In genomic region chr21:44778499-44778911, GRCh38 we compare ENCODE assay signal across 1 cellular context.
TF ChIP-seq lines count a peak whose summit lies in the region.

No MANE protein-coding gene starts in this region.

TF ChIP-seq in HepG2, 621 proteins besides CTCF, POLR2A, EP300 and RAD21 (continued from another document):
- TF ChIP-seq PBX2 (CRISPR knock-in tag; IDR thresholded peaks at IDR 0.05) = 0 out of 2 replicates have a peak, but pooled peaks have one; percentile 46
- TF ChIP-seq AKAP8 (CRISPR knock-in tag; IDR thresholded peaks at IDR 0.05) = no peak
- no peak for TF ChIP-seq SRSF4 (IDR thresholded peaks at IDR 0.05; ENCODE audit: low read depth, low read length, poor library complexity, severe bottlenecking)
- TF ChIP-seq JDP2 (CRISPR knock-in tag; IDR thresholded peaks at IDR 0.05; ENCODE audit: borderline replicate concordance) = no peak
- TF ChIP-seq MTF1 (CRISPR knock-in tag; IDR thresholded peaks at IDR 0.05) = no peak
- TF ChIP-seq TBP (CRISPR knock-in tag; IDR thresholded peaks at IDR 0.05) = no peak
- no peak for TF ChIP-seq ZNF280B (CRISPR knock-in tag; IDR thresholded peaks at IDR 0.05; ENCODE audit: borderline replicate concordance)
- no peak for TF ChIP-seq POLR2G (IDR thresholded peaks at IDR 0.05; ENCODE audit: low read depth, low read length)
- TF ChIP-seq ZNF782 (CRISPR knock-in tag; IDR thresholded peaks at IDR 0.05; ENCODE audit: borderline replicate concordance) = no peak
- peak; percentile 30; the same call in 1 of the 2 replicates for TF ChIP-seq ARID4A (CRISPR knock-in tag; IDR thresholded peaks at IDR 0.05; ENCODE audit: borderline replicate concordance)
- TF ChIP-seq RNF2 (conservative IDR thresholded peaks at IDR 0.05; ENCODE audit: low read depth) = no peak
- TF ChIP-seq ZFP41 (CRISPR knock-in tag; IDR thresholded peaks at IDR 0.05; ENCODE audit: borderline replicate concordance) = no peak
- TF ChIP-seq FOXO1 (CRISPR knock-in tag; IDR thresholded peaks at IDR 0.05) = peak; percentile 46; the same call in 1 of the 2 replicates
- TF ChIP-seq ZNF333 (CRISPR knock-in tag; IDR thresholded peaks at IDR 0.05; ENCODE audit: borderline replicate concordance) = no peak
- peak; percentile 52 for TF ChIP-seq FOXA3 (CRISPR knock-in tag; IDR thresholded peaks at IDR 0.05)
- TF ChIP-seq ZNF678 (CRISPR knock-in tag; IDR thresholded peaks at IDR 0.05) = no peak
- TF ChIP-seq ZNF577 (CRISPR knock-in tag; IDR thresholded peaks at IDR 0.05; ENCODE audit: borderline replicate concordance, low read depth) = no peak
- TF ChIP-seq CREBL2 (CRISPR knock-in tag; IDR thresholded peaks at IDR 0.05; ENCODE audit: borderline replicate concordance) = no peak
- 0 out of 2 replicates have a peak, but pooled peaks have one; percentile 48 for TF ChIP-seq ZSCAN25 (CRISPR knock-in tag; IDR thresholded peaks at IDR 0.05)
- no peak for TF ChIP-seq SP1 (IDR thresholded peaks at IDR 0.05)
- TF ChIP-seq SP1 (CRISPR knock-in tag; IDR thresholded peaks at IDR 0.05) = 0 out of 2 replicates have a peak, but pooled peaks have one; percentile 11
- peak; percentile 44; the same call in 1 of the 2 replicates for TF ChIP-seq HMG20A (CRISPR knock-in tag; IDR thresholded peaks at IDR 0.05; ENCODE audit: borderline replicate concordance)
- TF ChIP-seq TCF7L2 (IDR thresholded peaks at IDR 0.05; ENCODE audit: low read depth, low read length) = no peak
- TF ChIP-seq RFX1 (IDR thresholded peaks at IDR 0.05) = no peak
- TF ChIP-seq MAX (IDR thresholded peaks at IDR 0.05) = 0 out of 2 replicates have a peak, but pooled peaks have one; percentile 32
- peak; percentile 91 for TF ChIP-seq GATAD2A (CRISPR knock-in tag; IDR thresholded peaks at IDR 0.05)
- TF ChIP-seq FOXP1 (IDR thresholded peaks at IDR 0.05) = no peak
- peak; percentile 29; the same call in 1 of the 2 replicates for TF ChIP-seq FOXP1 (CRISPR knock-in tag; IDR thresholded peaks at IDR 0.05)
- peak; percentile 59; the same call in 1 of the 2 replicates for TF ChIP-seq NR2C2 (CRISPR knock-in tag; IDR thresholded peaks at IDR 0.05; ENCODE audit: borderline replicate concordance)
- no peak for TF ChIP-seq ZNF251 (CRISPR knock-in tag; IDR thresholded peaks at IDR 0.05)
- TF ChIP-seq ZSCAN21 (CRISPR knock-in tag; IDR thresholded peaks at IDR 0.05; ENCODE audit: borderline replicate concordance) = no peak
- TF ChIP-seq THAP8 (CRISPR knock-in tag; IDR thresholded peaks at IDR 0.05; ENCODE audit: borderline replicate concordance) = no peak
- TF ChIP-seq KMT2A (CRISPR knock-in tag; IDR thresholded peaks at IDR 0.05) = 0 out of 2 replicates have a peak, but pooled peaks have one; percentile 31
- no peak for TF ChIP-seq ZFP62 (CRISPR knock-in tag; IDR thresholded peaks at IDR 0.05)
- TF ChIP-seq MEIS2 (CRISPR knock-in tag; IDR thresholded peaks at IDR 0.05) = no peak
- no peak for TF ChIP-seq ZBTB20 (CRISPR knock-in tag; IDR thresholded peaks at IDR 0.05; ENCODE audit: borderline replicate concordance, low read depth)
- no peak for TF ChIP-seq BRF2 (CRISPR knock-in tag; IDR thresholded peaks at IDR 0.05)
- TF ChIP-seq ZNF331 (CRISPR knock-in tag; IDR thresholded peaks at IDR 0.05) = peak; percentile 25; the same call in 1 of the 2 replicates
- TF ChIP-seq RELA (CRISPR knock-in tag; IDR thresholded peaks at IDR 0.05) = no peak
- TF ChIP-seq CCAR2 (optimal IDR thresholded peaks at IDR 0.05; ENCODE audit: low read depth, low read length) = no peak
- no peak for TF ChIP-seq U2AF2 (IDR thresholded peaks at IDR 0.05; ENCODE audit: low read depth, low read length)
- TF ChIP-seq BCL6 (CRISPR knock-in tag; IDR thresholded peaks at IDR 0.05) = peak; percentile 84
- TF ChIP-seq HNRNPLL (IDR thresholded peaks at IDR 0.05; ENCODE audit: low read depth, low read length, poor library complexity, severe bottlenecking) = no peak
- no peak for TF ChIP-seq ARNT (IDR thresholded peaks at IDR 0.05)
- TF ChIP-seq BRD4 (CRISPR knock-in tag; IDR thresholded peaks at IDR 0.05) = no peak
- TF ChIP-seq ZFY (CRISPR knock-in tag; IDR thresholded peaks at IDR 0.05) = no peak
- TF ChIP-seq JUND (CRISPR knock-in tag; IDR thresholded peaks at IDR 0.05) = peak; percentile 97
- peak in 1 of 2 experiments; percentile 71; a peak in 2 of 4 replicates for TF ChIP-seq ATF4 (CRISPR knock-in tag; IDR thresholded peaks at IDR 0.05)
- no peak for TF ChIP-seq TERF1 (CRISPR knock-in tag; IDR thresholded peaks at IDR 0.05)
- no peak for TF ChIP-seq ZBTB14 (CRISPR knock-in tag; IDR thresholded peaks at IDR 0.05)
- TF ChIP-seq NFKB2 (CRISPR knock-in tag; IDR thresholded peaks at IDR 0.05; ENCODE audit: borderline replicate concordance) = no peak
- no peak for TF ChIP-seq ZNF570 (CRISPR knock-in tag; IDR thresholded peaks at IDR 0.05; ENCODE audit: borderline replicate concordance)
- TF ChIP-seq ZNF75D (CRISPR knock-in tag; IDR thresholded peaks at IDR 0.05; ENCODE audit: borderline replicate concordance) = no peak
- no peak for TF ChIP-seq ISL2 (CRISPR knock-in tag; IDR thresholded peaks at IDR 0.05)
- 0 out of 2 replicates have a peak, but pooled peaks have one; percentile 23 for TF ChIP-seq ZNF792 (CRISPR knock-in tag; IDR thresholded peaks at IDR 0.05)
- TF ChIP-seq ZNF740 (CRISPR knock-in tag; IDR thresholded peaks at IDR 0.05) = no peak
- 0 out of 2 replicates have a peak, but pooled peaks have one; percentile 9 for TF ChIP-seq PPARG (CRISPR knock-in tag; conservative IDR thresholded peaks at IDR 0.05)
- no peak for TF ChIP-seq ZNF12 (CRISPR knock-in tag; IDR thresholded peaks at IDR 0.05)
- TF ChIP-seq HOXA5 (CRISPR knock-in tag; IDR thresholded peaks at IDR 0.05) = no peak
- no peak for TF ChIP-seq ZNF17 (CRISPR knock-in tag; IDR thresholded peaks at IDR 0.05)
